In genomic region chr12:43221216-43221615, GRCh38 we compare ENCODE assay signal across 15 cellular contexts.
A peak's percentile ranks its signal among the peaks of the same experiment; 100 is the strongest.
DNase-seq lines count a peak whose midpoint lies in the region; ATAC-seq and TF ChIP-seq lines count a peak whose summit lies in the region.
"Had no signal": no experiment of that assay in that cellular context is flagged by ENCODE, and none has a peak within 500 bp of the region (broad histone marks: within the 10 kb centered on the region; RNA-seq: fewer than 3 reads in every experiment).

No MANE protein-coding gene starts in this region.

- no peaks in the 10 kb centered on the region for H3K27me3 ChIP-seq in endodermal cell (ENCODE audit: control insufficient read depth, insufficient read depth, low read length, poor library complexity, severe bottlenecking)
- H3K27me3 ChIP-seq: BLaER1 treated with 17β-estradiol and CSF1 and Interleukin-3, amounts not matched to agents 10 nM and 100 nM had no signal

- TF ChIP-seq CTCF in endodermal cell (conservative IDR thresholded peaks at IDR 0.05), result no peak

- H3K4me1 Mint-ChIP-seq in endodermal cell, result no peaks in the 10 kb centered on the region
- H3K4me1 Mint-ChIP-seq: CD4-positive, CD25-positive, alpha-beta regulatory T cell had no signal

- ATAC-seq in activated naive CD4-positive, alpha-beta T cell treated with anti-CD3 and anti-CD28 coated beads, Interleukin-2, amount 50 U/mL, for 72 hours, result no peak
- ATAC-seq: GM12878, HepG2 had no signal

- DNase-seq in NCI-H748 (lab: John Stamatoyannopoulos, UW; ENCODE audit: unreplicated experiment), result peak; percentile 24
- DNase-seq in NCI-H748 treated with DMSO at 0.1 percent for 48 hours (lab: John Stamatoyannopoulos, UW), result no peak
- peak; percentile 65 for DNase-seq in endodermal cell
- DNase-seq in myocyte (ENCODE audit: low read depth), result peak; percentile 56
- DNase-seq in activated naive CD4-positive, alpha-beta T cell treated with anti-CD3 and anti-CD28 coated beads, Interleukin-2, amount 50 U/mL, for 72 hours (ENCODE audit: low spot score in 2 of 2), result no peak
- no peak for DNase-seq in SHP77 (lab: John Stamatoyannopoulos, UW)
- no peak for DNase-seq in NAMALWA (ENCODE audit: low spot score)
- DNase-seq: ACHN; CD4-positive, CD25-positive, alpha-beta regulatory T cell; DMS79; GM23248 had no signal

- no peak overlapping the region for H3K9ac ChIP-seq in endodermal cell (ENCODE audit: extremely low read depth, low read length, poor library complexity, severe bottlenecking)
- H3K9ac ChIP-seq: BLaER1 treated with 17β-estradiol and CSF1 and Interleukin-3, amounts not matched to agents 10 nM and 100 nM; GM23248 had no signal

- no peak overlapping the region for H3K27ac Mint-ChIP-seq in endodermal cell
- H3K27ac Mint-ChIP-seq in activated naive CD4-positive, alpha-beta T cell treated with anti-CD3 and anti-CD28 coated beads, Interleukin-2, amount 50 U/mL, for 72 hours, result no peak overlapping the region

- 82 to 87% methylated on average over 3 to 4 of the region's 4 CpGs for WGBS in endodermal cell (ENCODE audit: insufficient coverage in 1 of 2, insufficient read length in 1 of 2), 2 experiments

- no peaks in the 10 kb centered on the region for H3K36me3 Mint-ChIP-seq in endodermal cell (ENCODE audit: low read depth)
- H3K36me3 Mint-ChIP-seq in activated naive CD4-positive, alpha-beta T cell treated with anti-CD3 and anti-CD28 coated beads, Interleukin-2, amount 50 U/mL, for 72 hours, result no peaks in the 10 kb centered on the region
- H3K36me3 Mint-ChIP-seq: CD4-positive, CD25-positive, alpha-beta regulatory T cell had no signal

- peaks cover 16% of the 10 kb centered on the region for H3K9me3 Mint-ChIP-seq in endodermal cell
- H3K9me3 Mint-ChIP-seq in activated naive CD4-positive, alpha-beta T cell treated with anti-CD3 and anti-CD28 coated beads, Interleukin-2, amount 50 U/mL, for 72 hours, result peaks cover 4% of the 10 kb centered on the region in 2 donors

- H3K4me3 ChIP-seq in endodermal cell (ENCODE audit: low read length), result no peak overlapping the region
- H3K4me3 ChIP-seq: BLaER1 treated with 17β-estradiol and CSF1 and Interleukin-3, amounts not matched to agents 10 nM and 100 nM; GM12878; GM23248; HAP-1 had no signal

- H3K27me3 Mint-ChIP-seq in endodermal cell (ENCODE audit: insufficient read depth), result no peaks in the 10 kb centered on the region
- H3K27me3 Mint-ChIP-seq: CD4-positive, CD25-positive, alpha-beta regulatory T cell had no signal

- peaks cover 6% of the 10 kb centered on the region for H3K9me3 ChIP-seq in endodermal cell (ENCODE audit: control insufficient read depth, low read length)
- H3K9me3 ChIP-seq: HAP-1 had no signal

- H3K36me3 ChIP-seq in endodermal cell (ENCODE audit: control insufficient read depth, insufficient read depth, low read length), result no peaks in the 10 kb centered on the region
- H3K36me3 ChIP-seq: BLaER1 treated with 17β-estradiol and CSF1 and Interleukin-3, amounts not matched to agents 10 nM and 100 nM; HAP-1 had no signal

- no peaks in the 10 kb centered on the region for H3K4me1 ChIP-seq in endodermal cell (ENCODE audit: control insufficient read depth, insufficient read depth, low read length)
- H3K4me1 ChIP-seq: BLaER1 treated with 17β-estradiol and CSF1 and Interleukin-3, amounts not matched to agents 10 nM and 100 nM; HAP-1 had no signal

- H3K4me3 Mint-ChIP-seq in endodermal cell, result no peak overlapping the region
- H3K4me3 Mint-ChIP-seq: CD4-positive, CD25-positive, alpha-beta regulatory T cell had no signal

- H3K27ac ChIP-seq in endodermal cell (ENCODE audit: low read depth, low read length), result no peak overlapping the region
- H3K27ac ChIP-seq: BLaER1 treated with 17β-estradiol and CSF1 and Interleukin-3, amounts not matched to agents 10 nM and 100 nM; GM23248 had no signal

Comparison
In these comparisons a context has a peak if more than half of its experiments do, and no peak if none do; other contexts are left out.
1. DNase-seq: peak in NCI-H748 (single experiment), endodermal cell (single experiment) and myocyte (single experiment); none in NCI-H748 treated with DMSO at 0.1 percent for 48 hours (single experiment), activated naive CD4-positive, alpha-beta T cell treated with anti-CD3 and anti-CD28 coated beads, Interleukin-2, amount 50 U/mL, for 72 hours (0 of 2), SHP77 (0 of 2) and NAMALWA (single experiment).